8 cellular contexts compared by ENCODE assay signal in the genomic region with DNA sequence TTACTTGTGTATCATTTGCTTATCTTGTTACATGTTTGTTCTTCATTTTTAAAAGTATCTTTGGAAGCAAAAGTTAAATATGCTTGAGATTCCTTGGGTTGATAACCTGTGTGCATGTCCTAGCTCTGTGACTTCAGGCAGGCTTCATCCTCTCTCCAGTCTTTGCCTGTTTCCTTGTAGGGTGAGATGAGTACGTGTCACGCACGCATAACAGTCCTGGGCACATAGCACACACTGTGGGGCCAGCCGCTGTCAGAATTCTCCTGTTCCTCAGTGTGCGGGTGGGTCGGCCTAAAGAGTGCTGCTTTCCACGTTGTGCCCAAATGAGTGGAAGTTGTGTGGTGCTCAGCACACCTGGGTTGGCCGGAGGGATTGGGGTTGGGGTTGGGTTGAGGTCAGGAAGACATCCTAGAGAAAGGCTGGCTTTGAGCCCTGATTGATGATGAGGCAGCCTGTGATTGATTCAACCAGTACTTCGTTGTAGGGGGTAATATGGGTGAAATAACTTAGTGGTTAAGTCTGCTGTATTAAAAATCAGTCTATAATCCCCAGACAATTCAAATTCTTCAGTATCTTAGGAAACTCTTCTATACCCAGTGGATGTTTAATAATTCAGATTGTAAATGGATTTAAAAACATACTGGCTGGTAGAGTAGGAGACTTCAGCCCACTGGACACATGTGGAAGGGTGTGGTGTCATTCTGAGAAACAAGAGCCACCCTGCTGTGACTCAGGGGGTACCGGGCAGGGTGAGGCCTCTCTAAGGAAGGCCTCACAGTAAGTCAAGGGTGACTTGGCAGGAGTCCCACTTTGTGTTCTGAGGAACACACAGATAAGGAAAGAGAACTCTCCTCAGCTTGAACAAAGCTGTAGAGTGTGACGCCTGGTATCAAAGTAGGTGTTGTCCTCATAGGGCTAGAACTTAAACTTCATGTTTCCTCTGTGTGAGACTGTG. TPM values are rescaled to one million over a fixed set of nuclear protein-coding genes. Genes with fewer than 3 reads are reported as not detected.
DNase-seq lines count a peak whose midpoint lies in the region; ATAC-seq and TF ChIP-seq lines count a peak whose summit lies in the region.

No MANE protein-coding gene starts in this region.

- DNase-seq in CD4-positive, alpha-beta T cell, result peak in 2 of 10 experiments; percentile 13 to 19
- DNase-seq in fibroblast of lung (ENCODE audit: low read depth in 2 of 2) (peak; percentile 75 to 94), pons (ENCODE audit: low spot score) (peak; percentile 63), SHP77 (lab: John Stamatoyannopoulos, UW) (no peak)

- ATAC-seq in CD4-positive, alpha-beta T cell (ENCODE audit: poor library complexity), result peak; percentile 41
- ATAC-seq in HG02642 (IDR thresholded peaks at IDR 0.05; ENCODE audit: poor library complexity, unreplicated experiment) (peak; percentile 63), GM19328 (IDR thresholded peaks at IDR 0.05; ENCODE audit: unreplicated experiment) (no peak), HG02981 (IDR thresholded peaks at IDR 0.05; ENCODE audit: unreplicated experiment) (no peak)

- intact Hi-C loops in CD4-positive, alpha-beta T cell (cut with DNase I, micrococcal nuclease), result loop anchor here in 1 of 2 experiments (5.0 kb wide), 1 partner anchor 34 kb away; no protein-coding TSS in a partner anchor

- H3K4me3 ChIP-seq in fibroblast of lung (replicated peaks in 1 of 4; ENCODE audit: control extremely low read depth in 1 of 4, insufficient read depth in 1 of 4, low read depth in 3 of 4, low read length in 4 of 4), result peak overlapping the region in 1 of 4 experiments; percentile 3

- peaks cover 15% of the 10 kb centered on the region for H3K4me1 ChIP-seq in fibroblast of lung (ENCODE audit: control insufficient read depth, extremely low read depth, insufficient read depth, low read length)

- peaks cover 70% of the 10 kb centered on the region for H3K36me3 Mint-ChIP-seq in CD4-positive, alpha-beta T cell (ENCODE audit: low read depth)

- H3K9me3 ChIP-seq in CD4-positive, alpha-beta T cell (ENCODE audit: control insufficient read depth, low read length), result no peaks in the 10 kb centered on the region
- H3K9me3 ChIP-seq in fibroblast of lung (ENCODE audit: control insufficient read depth, insufficient read depth, low read depth, low read length), result no peaks in the 10 kb centered on the region

- H3K27me3 Mint-ChIP-seq in CD4-positive, alpha-beta T cell, result no peaks in the 10 kb centered on the region

- H3K9ac ChIP-seq in fibroblast of lung (ENCODE audit: insufficient read depth, low read length), result peak overlapping the region; percentile 31

- peak overlapping the region; percentile 1 for H3K27ac ChIP-seq in CD4-positive, alpha-beta T cell (ENCODE audit: low read depth, low read length)
- peak overlapping the region; percentile 53 for H3K27ac ChIP-seq in VCaP
- H3K27ac ChIP-seq in fibroblast of lung (ENCODE audit: insufficient read depth, low read length), result peak overlapping the region; percentile 77

- peaks cover 16% of the 10 kb centered on the region for H3K36me3 ChIP-seq in fibroblast of lung (ENCODE audit: control insufficient read depth, insufficient read depth, low read length)

- H4K20me1 ChIP-seq in fibroblast of lung (ENCODE audit: control insufficient read depth, extremely low read depth, insufficient read depth, low read length), result peaks cover 5% of the 10 kb centered on the region

- no peak overlapping the region for H3K4me3 Mint-ChIP-seq in CD4-positive, alpha-beta T cell

- no peak overlapping the region for H2AFZ ChIP-seq in fibroblast of lung (ENCODE audit: low read length)

- CTCF ChIA-PET in CD4-positive, alpha-beta T cell (lab: Charles Lee), result interaction anchor here (1.2 kb wide), 1 partner anchor 11 kb away, joined by 3 read pairs; no protein-coding TSS in a partner anchor

- POLR2A ChIA-PET in CD4-positive, alpha-beta T cell (lab: Charles Lee), result no interaction called here

- no peak for TF ChIP-seq CTCF in CD4-positive, alpha-beta T cell (IDR thresholded peaks at IDR 0.05)
- TF ChIP-seq CTCF in VCaP (conservative IDR thresholded peaks at IDR 0.05) (no peak), fibroblast of lung (conservative IDR thresholded peaks at IDR 0.05 in 1 of 2, IDR thresholded peaks at IDR 0.05 in 1 of 2; ENCODE audit: low read depth in 1 of 2, low read length in 2 of 2) (no peak)

- no peaks in the 10 kb centered on the region for H3K9me3 Mint-ChIP-seq in CD4-positive, alpha-beta T cell

- peaks cover 58% of the 10 kb centered on the region for H3K4me1 Mint-ChIP-seq in CD4-positive, alpha-beta T cell (ENCODE audit: low read depth)

- H3K27me3 ChIP-seq in CD4-positive, alpha-beta T cell (ENCODE audit: control insufficient read depth, insufficient read depth, low read length), result no peaks in the 10 kb centered on the region
- no peaks in the 10 kb centered on the region for H3K27me3 ChIP-seq in fibroblast of lung (ENCODE audit: control insufficient read depth, insufficient read depth, low read length)

- H3K4me2 ChIP-seq in fibroblast of lung (ENCODE audit: extremely low read depth, insufficient read depth, low read length), result peak overlapping the region; percentile 54

- peaks cover 91% of the 10 kb centered on the region for H3K79me2 ChIP-seq in fibroblast of lung (ENCODE audit: control insufficient read depth, insufficient read depth, low read length)

- peak overlapping the region; percentile 75 for H3K27ac Mint-ChIP-seq in CD4-positive, alpha-beta T cell

RNA-seq across cellular contexts. Expression of gene RAC1, which starts 18.7 kb away (rescaled TPM):
- total RNA-seq in CD4-positive, alpha-beta T cell, result 10 to 100 TPM; 57.6 to 66.4 TPM
- total RNA-seq in fibroblast of lung, result 39.3 and 55.8 TPM in 2 replicates
- polyA plus RNA-seq in fibroblast of lung, result 685 and 743 TPM in 2 replicates
- polyA plus RNA-seq in fibroblast of lung (2012), result 345 and 425 TPM in 2 replicates
- polyA minus RNA-seq in fibroblast of lung (ENCODE audit: low replicate concordance), result 118 and 158 TPM in 2 replicates

RNA-seq across cellular contexts. Expression of gene FAM220A, which starts 44.2 kb away (rescaled TPM):
- 10 to 100 TPM in 1 of 2 experiments, 1 to 10 TPM in 1; 8.6 to 11.0 TPM for total RNA-seq in CD4-positive, alpha-beta T cell
- total RNA-seq in fibroblast of lung, result 19.8 and 20.1 TPM in 2 replicates
- 15.5 and 22.5 TPM in 2 replicates for polyA plus RNA-seq in fibroblast of lung
- 12.4 and 15.3 TPM in 2 replicates for polyA plus RNA-seq in fibroblast of lung (2012)
- polyA minus RNA-seq in fibroblast of lung (ENCODE audit: low replicate concordance), result 4.8 and 8.0 TPM in 2 replicates

RNA-seq across cellular contexts. Expression of gene DAGLB, which starts 54.8 kb away (rescaled TPM):
- 10 to 100 TPM; 22.0 to 22.9 TPM for total RNA-seq in CD4-positive, alpha-beta T cell
- 12.1 and 22.6 TPM in 2 replicates for total RNA-seq in fibroblast of lung
- polyA plus RNA-seq in fibroblast of lung, result 14.5 and 17.3 TPM in 2 replicates
- polyA plus RNA-seq in fibroblast of lung (2012), result 13.7 and 15.3 TPM in 2 replicates
- polyA minus RNA-seq in fibroblast of lung (ENCODE audit: low replicate concordance), result 29.7 and 34.1 TPM in 2 replicates

Comparison
In these comparisons a context has a peak if more than half of its experiments do, and no peak if none do; other contexts are left out.
1. ATAC-seq: peak in CD4-positive, alpha-beta T cell (single experiment) and HG02642 (single experiment); none in GM19328 (single experiment) and HG02981 (single experiment).
2. DNase-seq: peak in fibroblast of lung (2 of 2) and pons (single experiment); none in SHP77 (0 of 2).
3. H3K27ac ChIP-seq: peak in every context shown above with its lines; median percentile 77 in fibroblast of lung; 53 in VCaP; 1 in CD4-positive, alpha-beta T cell.